Comparison of ENCODE assay signal across 1 cellular context in genomic region chr20:10565191-10565921, GRCh38.
A peak's percentile ranks its signal among the peaks of the same experiment; 100 is the strongest.
TF ChIP-seq lines count a peak whose summit lies in the region.

No MANE protein-coding gene starts in this region.

TF ChIP-seq in HepG2, 621 proteins besides CTCF, POLR2A, EP300 and RAD21 (continued from another document and continues in another):
- TF ChIP-seq GMEB2 (CRISPR knock-in tag; IDR thresholded peaks at IDR 0.05; ENCODE audit: low read depth) (0 out of 2 replicates have a peak, but pooled peaks have one; percentile 9), SP5 (CRISPR knock-in tag; IDR thresholded peaks at IDR 0.05; ENCODE audit: borderline replicate concordance, low read depth) (peak; percentile 77; the same call in 1 of the 2 replicates), ZNF556 (CRISPR knock-in tag; IDR thresholded peaks at IDR 0.05; ENCODE audit: borderline replicate concordance) (peak; percentile 85; the same call in 1 of the 2 replicates), ZNF407 (CRISPR knock-in tag; IDR thresholded peaks at IDR 0.05; ENCODE audit: not compliant biosample characterization) (no peak), CREB3 (CRISPR knock-in tag; IDR thresholded peaks at IDR 0.05) (no peak), ZNF224 (CRISPR knock-in tag; IDR thresholded peaks at IDR 0.05) (0 out of 2 replicates have a peak, but pooled peaks have one; percentile 63), ZNF383 (CRISPR knock-in tag; IDR thresholded peaks at IDR 0.05; ENCODE audit: borderline replicate concordance) (0 out of 2 replicates have a peak, but pooled peaks have one; percentile 80), ZNF263 (CRISPR knock-in tag; IDR thresholded peaks at IDR 0.05) (no peak), ZBED4 (CRISPR knock-in tag; IDR thresholded peaks at IDR 0.05; ENCODE audit: borderline replicate concordance) (peak; percentile 95), ZNF329 (CRISPR knock-in tag; IDR thresholded peaks at IDR 0.05; ENCODE audit: low read depth) (no peak), PHF5A (CRISPR knock-in tag; IDR thresholded peaks at IDR 0.05; ENCODE audit: low read depth, unreplicated experiment) (peak; percentile 31), KDM6A (CRISPR knock-in tag; IDR thresholded peaks at IDR 0.05; ENCODE audit: low read depth) (peak; percentile 96; the same call in 1 of the 2 replicates), FOXP4 (CRISPR knock-in tag; IDR thresholded peaks at IDR 0.05) (peak; percentile 95), SMC3 (IDR thresholded peaks at IDR 0.05; ENCODE audit: low read length) (peak; percentile 34; the same call in 1 of the 2 replicates), ZNF256 (CRISPR knock-in tag; conservative IDR thresholded peaks at IDR 0.05) (no peak), RORA (CRISPR knock-in tag; IDR thresholded peaks at IDR 0.05) (no peak), ZNF280B (CRISPR knock-in tag; IDR thresholded peaks at IDR 0.05; ENCODE audit: borderline replicate concordance) (no peak), ATF5 (CRISPR knock-in tag; IDR thresholded peaks at IDR 0.05; ENCODE audit: low read depth) (0 out of 2 replicates have a peak, but pooled peaks have one; percentile 70)
- TF ChIP-seq, protein P1, sequence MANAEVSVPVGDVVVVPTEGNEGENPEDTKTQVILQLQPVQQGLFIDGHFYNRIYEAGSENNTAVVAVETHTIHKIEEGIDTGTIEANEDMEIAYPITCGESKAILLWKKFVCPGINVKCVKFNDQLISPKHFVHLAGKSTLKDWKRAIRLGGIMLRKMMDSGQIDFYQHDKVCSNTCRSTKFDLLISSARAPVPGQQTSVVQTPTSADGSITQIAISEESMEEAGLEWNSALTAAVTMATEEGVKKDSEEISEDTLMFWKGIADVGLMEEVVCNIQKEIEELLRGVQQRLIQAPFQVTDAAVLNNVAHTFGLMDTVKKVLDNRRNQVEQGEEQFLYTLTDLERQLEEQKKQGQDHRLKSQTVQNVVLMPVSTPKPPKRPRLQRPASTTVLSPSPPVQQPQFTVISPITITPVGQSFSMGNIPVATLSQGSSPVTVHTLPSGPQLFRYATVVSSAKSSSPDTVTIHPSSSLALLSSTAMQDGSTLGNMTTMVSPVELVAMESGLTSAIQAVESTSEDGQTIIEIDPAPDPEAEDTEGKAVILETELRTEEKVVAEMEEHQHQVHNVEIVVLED (CRISPR knock-in tag; IDR thresholded peaks at IDR 0.05; ENCODE audit: borderline replicate concordance), result peak; percentile 58; the same call in 1 of the 2 replicates
